ENCODE assay signal across 8 cellular contexts in genomic region chr5:54419573-54420423, GRCh38.
A peak's percentile ranks its signal among the peaks of the same experiment; 100 is the strongest.
DNase-seq lines count a peak whose midpoint lies in the region; ATAC-seq and TF ChIP-seq lines count a peak whose summit lies in the region.
"Not testable (repeated sequence)": the region's sequence is repeated elsewhere in the genome, so short reads cannot be mapped to it uniquely, and the experiment has no call there.

No MANE protein-coding gene starts in this region.

- not testable (repeated sequence) for H3K4me3 ChIP-seq in AG09309 (ENCODE audit: control insufficient read depth, low read depth, low read length)

- in situ Hi-C loops in GM13976 (cut with MboI; ENCODE audit: low sequenced_read_pairs, unreplicated experiment), result loop anchor here (10.0 kb wide), 1 partner anchor 165 kb away; no protein-coding TSS in a partner anchor

- peak; percentile 69 for ATAC-seq in HG03378 (IDR thresholded peaks at IDR 0.05; ENCODE audit: unreplicated experiment)

- TF ChIP-seq CTCF in AG09309 (IDR thresholded peaks at IDR 0.05; ENCODE audit: control insufficient read depth, insufficient read depth, low read depth, low read length, missing control alignments), result peak; percentile 65
- TF ChIP-seq CTCF in GM13976 (IDR thresholded peaks at IDR 0.05; ENCODE audit: borderline replicate concordance, control extremely low read depth, extremely low read depth, insufficient read depth, missing control alignments), result peak; percentile 46

- DNase-seq in AG09309 (ENCODE audit: low read depth), result peak; percentile 24
- DNase-seq in GM13976 (ENCODE audit: low spot score), result peak; percentile 59
- peak; percentile 67 for DNase-seq in NCI-H2171 treated with DMSO at 0.1 percent for 48 hours (lab: John Stamatoyannopoulos, UW)
- peak; percentile 32 for DNase-seq in SW480 (ENCODE audit: low spot score)
- DNase-seq in central memory CD4-positive, alpha-beta T cell, result peak; percentile 23
- DNase-seq in hepatic stellate cell (ENCODE audit: low spot score), result peak; percentile 37
- peak; percentile 55 for DNase-seq in pons (ENCODE audit: low spot score)
